Comparison of ENCODE assay signal across 8 cellular contexts in genomic region chr5:177471610-177472356, GRCh38. TPM values are rescaled to one million over a fixed set of nuclear protein-coding genes. Genes with fewer than 3 reads are reported as not detected.
DNase-seq lines count a peak whose midpoint lies in the region; ATAC-seq, FAIRE-seq and TF ChIP-seq lines count a peak whose summit lies in the region.

No MANE protein-coding gene starts in this region.

- peak; percentile 47 for FAIRE-seq in GM12891 (lab: Jason Lieb, UNC)
- FAIRE-seq in urothelium cell line (lab: Jason Lieb, UNC): no peak

- POLR2A ChIA-PET in activated CD8-positive, alpha-beta T cell treated with anti-CD3 and anti-CD28 coated beads, Interleukin-2, amount 10 ng/mL, durations not matched to agents 7 days and 5 days (lab: Charles Lee): interaction anchor here (0.7 to 1.8 kb wide), 9 partner anchors 9 to 81 kb away, joined by 3 to 8 read pairs (median 5); partner anchors contain the start of genes GRK6 and PDLIM7

- TF ChIP-seq POLR2A in GM12891 (IDR thresholded peaks at IDR 0.05; ENCODE audit: low read depth, low read length) (no peak), GM18505 (IDR thresholded peaks at IDR 0.05; ENCODE audit: borderline replicate concordance, extremely low read depth, insufficient read depth, insufficient read length) (no peak)

- H3K27me3 Mint-ChIP-seq in activated CD8-positive, alpha-beta T cell treated with anti-CD3 and anti-CD28 coated beads, Interleukin-2, amount 10 ng/mL, durations not matched to agents 7 days and 5 days (ENCODE audit: low read depth): peaks cover 4% of the 10 kb centered on the region

- peaks cover 66% of the 10 kb centered on the region for H3K4me1 Mint-ChIP-seq in activated CD8-positive, alpha-beta T cell treated with anti-CD3 and anti-CD28 coated beads, Interleukin-2, amount 10 ng/mL, durations not matched to agents 7 days and 5 days (ENCODE audit: low read depth)

- CTCF ChIA-PET in activated CD8-positive, alpha-beta T cell treated with anti-CD3 and anti-CD28 coated beads, Interleukin-2, amount 10 ng/mL, durations not matched to agents 7 days and 5 days (lab: Charles Lee): interaction anchor here (1.0 to 4.0 kb wide), 10 partner anchors 9 to 358 kb away, joined by 3 to 45 read pairs (median 10); partner anchors contain the start of gene PDLIM7

- no peaks in the 10 kb centered on the region for H3K9me3 Mint-ChIP-seq in activated CD8-positive, alpha-beta T cell treated with anti-CD3 and anti-CD28 coated beads, Interleukin-2, amount 10 ng/mL, durations not matched to agents 7 days and 5 days (ENCODE audit: insufficient read depth)

- intact Hi-C loops in left cardiac atrium (cut with DNase I): no loop called here

- DNase-seq in GM12891 (ENCODE audit: insufficient read length, low spot score): no peak
- DNase-seq in activated CD8-positive, alpha-beta T cell treated with anti-CD3 and anti-CD28 coated beads, Interleukin-2, amount 10 ng/mL, durations not matched to agents 7 days and 5 days: peak; percentile 80
- peak; percentile 76 for DNase-seq in left cardiac atrium
- DNase-seq in stimulated activated CD8-positive, alpha-beta memory T cell treated with anti-CD3 and anti-CD28 coated beads, Interleukin-15, amount 100 ng/mL, for 48 hours (ENCODE audit: low read depth in 2 of 2): peak; percentile 66 to 68
- DNase-seq in urothelium cell line (ENCODE audit: low spot score): no peak

- H3K4me3 Mint-ChIP-seq in activated CD8-positive, alpha-beta T cell treated with anti-CD3 and anti-CD28 coated beads, Interleukin-2, amount 10 ng/mL, durations not matched to agents 7 days and 5 days: peak overlapping the region; percentile 80

- peaks cover 22% of the 10 kb centered on the region for H3K36me3 Mint-ChIP-seq in activated CD8-positive, alpha-beta T cell treated with anti-CD3 and anti-CD28 coated beads, Interleukin-2, amount 10 ng/mL, durations not matched to agents 7 days and 5 days (ENCODE audit: low read depth)

- ATAC-seq in activated CD8-positive, alpha-beta T cell treated with anti-CD3 and anti-CD28 coated beads, Interleukin-2, amount 10 ng/mL, durations not matched to agents 7 days and 5 days: peak; percentile 32
- ATAC-seq in left cardiac atrium (peak in 1 of 2 donors; percentile 21), GM18868 (IDR thresholded peaks at IDR 0.05; ENCODE audit: unreplicated experiment) (no peak), GM18505 (IDR thresholded peaks at IDR 0.05; ENCODE audit: unreplicated experiment) (no peak), HG03097 (IDR thresholded peaks at IDR 0.05; ENCODE audit: low FRiP score, unreplicated experiment) (no peak)

- peak overlapping the region; percentile 89 for H3K27ac Mint-ChIP-seq in activated CD8-positive, alpha-beta T cell treated with anti-CD3 and anti-CD28 coated beads, Interleukin-2, amount 10 ng/mL, durations not matched to agents 7 days and 5 days

TF ChIP-seq in GM12891, 5 proteins besides CTCF, POLR2A, EP300 and RAD21:
- no peak for TF ChIP-seq POU2F2 (IDR thresholded peaks at IDR 0.05; ENCODE audit: low read depth, low read length)
- TF ChIP-seq TAF1 (IDR thresholded peaks at IDR 0.05; ENCODE audit: low read depth, low read length): no peak
- TF ChIP-seq POLR2AphosphoS5 (IDR thresholded peaks at IDR 0.05; ENCODE audit: low read depth, low read length): no peak
- TF ChIP-seq PAX5 (IDR thresholded peaks at IDR 0.05; ENCODE audit: insufficient read depth, low read length, severe bottlenecking): no peak
- no peak for TF ChIP-seq SPI1 (IDR thresholded peaks at IDR 0.05; ENCODE audit: low read depth, low read length)

RNA-seq across cellular contexts. Expression of gene DBN1, which starts 1.7 kb away (rescaled TPM):
- polyA plus RNA-seq in GM12891 (2012; ENCODE audit: low read depth, missing spikeins): 36.9 TPM
- 100 to 1,000 TPM in 1 of 2 experiments, 10 to 100 TPM in 1; 92.9 to 104 TPM for total RNA-seq in activated CD8-positive, alpha-beta T cell treated with anti-CD3 and anti-CD28 coated beads, Interleukin-2, amount 10 ng/mL, durations not matched to agents 7 days and 5 days
- total RNA-seq in left cardiac atrium: 10 to 100 TPM; 30.2 to 55.1 TPM

RNA-seq across cellular contexts. Expression of gene PRR7, which starts 25.2 kb away (rescaled TPM):
- polyA plus RNA-seq in GM12891 (2012; ENCODE audit: low read depth, missing spikeins): 8.4 TPM
- 10 to 100 TPM in 1 of 2 experiments, 1 to 10 TPM in 1; 9.8 to 11.6 TPM for total RNA-seq in activated CD8-positive, alpha-beta T cell treated with anti-CD3 and anti-CD28 coated beads, Interleukin-2, amount 10 ng/mL, durations not matched to agents 7 days and 5 days
- total RNA-seq in left cardiac atrium: 1 to 10 TPM in 1 of 2 donors, under 1 TPM in 1; 0.59 to 1.6 TPM

RNA-seq across cellular contexts. Expression of gene PDLIM7, which starts 25.6 kb away (rescaled TPM):
- polyA plus RNA-seq in GM12891 (2012; ENCODE audit: low read depth, missing spikeins): 38.1 TPM
- 10 to 100 TPM; 62.5 to 67.3 TPM for total RNA-seq in activated CD8-positive, alpha-beta T cell treated with anti-CD3 and anti-CD28 coated beads, Interleukin-2, amount 10 ng/mL, durations not matched to agents 7 days and 5 days
- 10 to 100 TPM; 50.5 to 94.5 TPM for total RNA-seq in left cardiac atrium

RNA-seq across cellular contexts. Expression of gene DOK3, which starts 37.8 kb away (rescaled TPM):
- 73.2 TPM for polyA plus RNA-seq in GM12891 (2012; ENCODE audit: low read depth, missing spikeins)
- total RNA-seq in activated CD8-positive, alpha-beta T cell treated with anti-CD3 and anti-CD28 coated beads, Interleukin-2, amount 10 ng/mL, durations not matched to agents 7 days and 5 days: 1 to 10 TPM; 7.3 to 7.8 TPM
- 1 to 10 TPM; 5.3 to 9.0 TPM for total RNA-seq in left cardiac atrium

RNA-seq across cellular contexts. Expression of gene DDX41, which starts 45.0 kb away (rescaled TPM):
- 114 TPM for polyA plus RNA-seq in GM12891 (2012; ENCODE audit: low read depth, missing spikeins)
- 100 to 1,000 TPM; 135 to 149 TPM for total RNA-seq in activated CD8-positive, alpha-beta T cell treated with anti-CD3 and anti-CD28 coated beads, Interleukin-2, amount 10 ng/mL, durations not matched to agents 7 days and 5 days
- total RNA-seq in left cardiac atrium: 10 to 100 TPM; 33.1 to 53.5 TPM

Comparison
In these comparisons a context has a peak if more than half of its experiments do, and no peak if none do; other contexts are left out.
1. DNase-seq: peak in activated CD8-positive, alpha-beta T cell treated with anti-CD3 and anti-CD28 coated beads, Interleukin-2, amount 10 ng/mL, durations not matched to agents 7 days and 5 days (single experiment), left cardiac atrium (single experiment) and stimulated activated CD8-positive, alpha-beta memory T cell treated with anti-CD3 and anti-CD28 coated beads, Interleukin-15, amount 100 ng/mL, for 48 hours (2 of 2); none in GM12891 (single experiment) and urothelium cell line (single experiment).
2. RNA of gene PRR7, which starts 25.2 kb away (total RNA-seq): 9.8 to 11.6 TPM in activated CD8-positive, alpha-beta T cell treated with anti-CD3 and anti-CD28 coated beads, Interleukin-2, amount 10 ng/mL, durations not matched to agents 7 days and 5 days; 0.59 to 1.6 TPM in left cardiac atrium; every median in the first group is over 4 times any median in the second.